In the genomic region with DNA sequence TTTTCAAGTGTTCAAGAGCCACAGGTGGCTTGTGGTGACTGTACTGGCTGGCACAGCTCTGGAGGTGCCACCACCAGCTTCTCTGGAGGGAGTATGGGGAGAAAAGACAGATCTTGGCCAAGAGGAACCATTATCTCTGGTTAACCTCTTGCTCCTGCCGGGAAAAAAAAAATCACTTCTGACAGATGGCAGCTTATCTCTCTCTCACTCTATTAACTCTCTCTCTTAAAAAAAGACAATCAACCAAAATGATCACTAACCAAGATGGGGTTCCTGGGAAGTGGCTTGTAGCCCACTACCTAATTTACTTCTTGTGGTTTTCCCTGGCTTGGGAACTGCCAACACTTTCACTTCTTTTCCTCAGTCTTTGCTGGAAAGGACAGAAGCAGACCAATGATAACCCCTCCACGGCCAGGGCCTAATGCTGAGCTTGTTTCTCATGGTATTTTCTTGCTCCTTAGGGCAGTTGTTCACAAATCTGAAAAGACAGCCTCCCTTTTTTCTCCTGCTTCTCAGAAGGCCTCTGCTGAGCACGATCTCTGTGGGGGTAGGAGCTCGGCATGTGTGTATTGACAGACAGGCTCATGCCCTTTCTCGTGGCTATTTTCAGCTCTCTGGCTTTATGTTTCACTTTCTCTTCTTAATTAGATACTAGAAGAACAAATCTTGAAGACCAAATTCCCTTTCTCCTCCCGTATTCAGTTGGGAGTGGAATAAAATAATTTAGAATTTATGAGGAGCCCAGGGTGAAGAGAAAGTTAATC, we compare ENCODE assay signal across 8 cellular contexts. TPM values are rescaled to one million over a fixed set of nuclear protein-coding genes. Genes with fewer than 3 reads are reported as not detected.
A peak's percentile ranks its signal among the peaks of the same experiment; 100 is the strongest.
DNase-seq lines count a peak whose midpoint lies in the region; ATAC-seq, FAIRE-seq and TF ChIP-seq lines count a peak whose summit lies in the region.

No MANE protein-coding gene starts in this region.

- H3K4me1 ChIP-seq in upper lobe of left lung = peaks cover 21 to 46% (median 27%) of the 10 kb centered on the region in 4 donors

- WGBS in upper lobe of left lung, 2 donors = 13 to 19% methylated on average over 6 of the region's 6 CpGs

- H3K9me3 ChIP-seq in upper lobe of left lung = no peaks in the 10 kb centered on the region

- H3K4me1 Mint-ChIP-seq in activated naive CD8-positive, alpha-beta T cell treated with anti-CD3 and anti-CD28 coated beads for 36 hours = peaks cover 18% of the 10 kb centered on the region

- peak; percentile 50 for ATAC-seq in GM21717 (IDR thresholded peaks at IDR 0.05; ENCODE audit: unreplicated experiment)
- peak in 1 of 2 donors; percentile 42 for ATAC-seq in upper lobe of left lung (ENCODE audit: low FRiP score in 2 of 2)

- H3K9me3 Mint-ChIP-seq in activated naive CD8-positive, alpha-beta T cell treated with anti-CD3 and anti-CD28 coated beads for 36 hours = no peaks in the 10 kb centered on the region

- TF ChIP-seq POLR2A in upper lobe of left lung (IDR thresholded peaks at IDR 0.05) = no peak

- H3K4me3 Mint-ChIP-seq in activated naive CD8-positive, alpha-beta T cell treated with anti-CD3 and anti-CD28 coated beads for 36 hours = peak overlapping the region; percentile 73

- peaks cover 0 to 13% (median 8%) of the 10 kb centered on the region in 4 donors for H3K27me3 ChIP-seq in upper lobe of left lung

- peak overlapping the region; percentile 26 for H3K27ac Mint-ChIP-seq in activated naive CD8-positive, alpha-beta T cell treated with anti-CD3 and anti-CD28 coated beads for 36 hours

- H3K4me3 ChIP-seq in upper lobe of left lung = peak overlapping the region in 3 of 4 donors; percentile 49 to 59 (median 55)

- peaks cover 89% of the 10 kb centered on the region for H3K27me3 Mint-ChIP-seq in activated naive CD8-positive, alpha-beta T cell treated with anti-CD3 and anti-CD28 coated beads for 36 hours

- H3K36me3 ChIP-seq in upper lobe of left lung = no peaks in the 10 kb centered on the region

- no peak for DNase-seq in activated naive CD8-positive, alpha-beta T cell treated with anti-CD3 and anti-CD28 coated beads for 36 hours
- DNase-seq in left kidney (ENCODE audit: low read depth, low spot score) (peak; percentile 36), upper lobe of left lung (no peak), pons (ENCODE audit: low spot score) (no peak)
- no peak for DNase-seq in stimulated activated CD4-positive, alpha-beta T cell treated with anti-CD3 and anti-CD28 coated beads, Interleukin-4, amount 100 ng/mL, for 4 hours
- DNase-seq in central memory CD4-positive, alpha-beta T cell = no peak

- H3K27ac ChIP-seq in upper lobe of left lung = peak overlapping the region; percentile 62 to 70 (median 64)

- TF ChIP-seq EP300 in upper lobe of left lung (IDR thresholded peaks at IDR 0.05) = no peak

- H3K36me3 Mint-ChIP-seq in activated naive CD8-positive, alpha-beta T cell treated with anti-CD3 and anti-CD28 coated beads for 36 hours = no peaks in the 10 kb centered on the region

- TF ChIP-seq CTCF in upper lobe of left lung (IDR thresholded peaks at IDR 0.05) = no peak

- peak; percentile 14 for FAIRE-seq in A204.1 (lab: Jason Lieb, UNC)

RNA-seq across cellular contexts. Expression of gene RIIAD1, which starts 0.9 kb away (rescaled TPM):
- not detected for total RNA-seq in activated naive CD8-positive, alpha-beta T cell treated with anti-CD3 and anti-CD28 coated beads for 36 hours
- total RNA-seq in upper lobe of left lung = 10 to 100 TPM in 1 of 6 donors, 1 to 10 TPM in 3, not detected in 2; 2.5 to 20.7 (median 6.3) TPM

RNA-seq across cellular contexts. Expression of gene CELF3, which starts 3.8 kb away (rescaled TPM):
- not detected for total RNA-seq in activated naive CD8-positive, alpha-beta T cell treated with anti-CD3 and anti-CD28 coated beads for 36 hours
- under 1 TPM in 1 of 6 donors, not detected in 5; 0.13 TPM for total RNA-seq in upper lobe of left lung

RNA-seq across cellular contexts. Expression of gene MRPL9, which starts 42.9 kb away (rescaled TPM):
- total RNA-seq in activated naive CD8-positive, alpha-beta T cell treated with anti-CD3 and anti-CD28 coated beads for 36 hours = 100 to 1,000 TPM; 157 to 172 TPM
- total RNA-seq in upper lobe of left lung = 10 to 100 TPM; 27.6 to 94.3 (median 53.2) TPM
